In the genomic region with DNA sequence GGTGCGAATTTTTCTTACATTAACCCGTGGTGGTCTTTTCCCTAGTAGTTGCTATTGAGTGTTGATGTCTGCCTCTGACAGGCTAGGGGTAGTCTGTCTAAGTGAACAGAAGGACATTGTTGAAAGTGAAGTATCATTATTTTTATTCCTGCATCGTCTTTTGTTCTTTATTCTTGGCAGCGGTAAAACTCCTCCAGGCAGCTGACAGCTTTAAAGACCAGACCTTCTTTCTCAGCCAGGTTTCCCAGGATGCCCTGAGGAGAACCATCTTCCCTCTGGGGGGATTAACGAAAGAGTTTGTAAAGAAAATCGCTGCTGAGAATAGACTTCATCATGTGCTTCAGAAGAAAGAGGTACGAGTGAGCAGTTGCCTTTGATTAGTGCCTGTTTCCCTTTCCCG, we compare ENCODE assay signal across 18 cellular contexts. TPM values are rescaled to one million over a fixed set of nuclear protein-coding genes. Genes with fewer than 3 reads are reported as not detected.
DNase-seq lines count a peak whose midpoint lies in the region; ATAC-seq, FAIRE-seq and TF ChIP-seq lines count a peak whose summit lies in the region.
"Had no signal": no experiment of that assay in that cellular context is flagged by ENCODE, and none has a peak within 500 bp of the region (broad histone marks: within the 10 kb centered on the region; RNA-seq: fewer than 3 reads in every experiment).

No MANE protein-coding gene starts in this region.

- no peak overlapping the region for H2AFZ ChIP-seq in astrocyte (ENCODE audit: low read depth, low read length)

- H3K4me1 Mint-ChIP-seq in astrocyte (ENCODE audit: low read depth, unreplicated experiment), result no peaks in the 10 kb centered on the region
- H3K4me1 Mint-ChIP-seq: H9 had no signal

- H3K9me3 Mint-ChIP-seq in astrocyte (ENCODE audit: unreplicated experiment), result no peaks in the 10 kb centered on the region
- H3K9me3 Mint-ChIP-seq: CD4-positive, CD25-positive, alpha-beta regulatory T cell; H9 had no signal

- intact Hi-C loops in left ventricle myocardium inferior (cut with micrococcal nuclease) (no loop called here), Right ventricle myocardium superior (cut with DNase I) (no loop called here), breast epithelium (cut with DNase I; ENCODE audit: low total_unique reads) (loop anchor here (10.0 kb wide), 1 partner anchor 185 kb away; a partner anchor contains a TSS)

- peaks cover 22% of the 10 kb centered on the region for H3K36me3 Mint-ChIP-seq in astrocyte (ENCODE audit: low read depth, unreplicated experiment)

- H3K27ac Mint-ChIP-seq in astrocyte (ENCODE audit: unreplicated experiment), result no peak overlapping the region
- H3K27ac Mint-ChIP-seq: CD4-positive, CD25-positive, alpha-beta regulatory T cell had no signal

- peak overlapping the region; percentile 91 for H3K27ac ChIP-seq in left ventricle myocardium inferior (replicated peaks)
- H3K27ac ChIP-seq in astrocyte (ENCODE audit: low read depth, low read length), result no peak overlapping the region
- H3K27ac ChIP-seq in layer of hippocampus (ENCODE audit: low read depth, low read length), result peak overlapping the region; percentile 49
- H3K27ac ChIP-seq in breast epithelium, result no peak overlapping the region
- H3K27ac ChIP-seq: BLaER1 treated with 17β-estradiol and CSF1 and Interleukin-3, amounts not matched to agents 10 nM and 100 nM had no signal

- H3K4me1 ChIP-seq in left ventricle myocardium inferior, result peaks cover 87% of the 10 kb centered on the region
- H3K4me1 ChIP-seq in astrocyte (ENCODE audit: insufficient read depth, low read length), result peaks cover 19% of the 10 kb centered on the region
- H3K4me1 ChIP-seq in breast epithelium, result no peaks in the 10 kb centered on the region

- H3K4me3 Mint-ChIP-seq in astrocyte (ENCODE audit: unreplicated experiment), result no peak overlapping the region
- H3K4me3 Mint-ChIP-seq: CD4-positive, CD25-positive, alpha-beta regulatory T cell; H9 had no signal

- peaks cover 12% of the 10 kb centered on the region for H3K79me2 ChIP-seq in astrocyte (ENCODE audit: insufficient read depth, low read length)

- FAIRE-seq in astrocyte (lab: Jason Lieb, UNC), result no peak
- FAIRE-seq: GM18507 had no signal

- H3K4me2 ChIP-seq in astrocyte (ENCODE audit: low read length), result no peak overlapping the region
- H3K4me2 ChIP-seq: BLaER1 treated with 17β-estradiol and CSF1 and Interleukin-3, amounts not matched to agents 10 nM and 100 nM had no signal

- ATAC-seq in Right ventricle myocardium superior (ENCODE audit: poor library complexity), result no peak

- peaks cover 97% of the 10 kb centered on the region for H3K36me3 ChIP-seq in left ventricle myocardium inferior
- H3K36me3 ChIP-seq in astrocyte (ENCODE audit: insufficient read depth, low read length), result peaks cover 24% of the 10 kb centered on the region
- H3K36me3 ChIP-seq in breast epithelium, result peaks cover 26% of the 10 kb centered on the region

- TF ChIP-seq CTCF in left ventricle myocardium inferior (IDR thresholded peaks at IDR 0.05; ENCODE audit: borderline replicate concordance) (no peak), astrocyte (IDR thresholded peaks at IDR 0.05; ENCODE audit: insufficient read depth, low read depth, low read length) (no peak), breast epithelium (IDR thresholded peaks at IDR 0.05) (no peak)

- TF ChIP-seq POLR2A in breast epithelium (IDR thresholded peaks at IDR 0.05), result no peak

- peak overlapping the region; percentile 27 for H3K9ac ChIP-seq in astrocyte (ENCODE audit: low read length)
- H3K9ac ChIP-seq: BLaER1 treated with 17β-estradiol and CSF1 and Interleukin-3, amounts not matched to agents 10 nM and 100 nM had no signal

- H3K27me3 Mint-ChIP-seq in astrocyte (ENCODE audit: low read depth, unreplicated experiment), result no peaks in the 10 kb centered on the region
- H3K27me3 Mint-ChIP-seq: CD4-positive, CD25-positive, alpha-beta regulatory T cell had no signal

- H3K9me3 ChIP-seq in left ventricle myocardium inferior (replicated peaks), result no peaks in the 10 kb centered on the region
- no peaks in the 10 kb centered on the region for H3K9me3 ChIP-seq in astrocyte (ENCODE audit: insufficient read depth, low read depth, low read length)
- H3K9me3 ChIP-seq in breast epithelium, result no peaks in the 10 kb centered on the region
- H3K9me3 ChIP-seq: BLaER1 treated with 17β-estradiol and CSF1 and Interleukin-3, amounts not matched to agents 10 nM and 100 nM had no signal

- H4K20me1 ChIP-seq in astrocyte (ENCODE audit: insufficient read depth, low read length), result peaks cover 85% of the 10 kb centered on the region

- H3K4me3 ChIP-seq in left ventricle myocardium inferior (no peak overlapping the region), astrocyte (ENCODE audit: insufficient read depth, low read depth, low read length) (no peak overlapping the region), breast epithelium (no peak overlapping the region)
- H3K4me3 ChIP-seq: BLaER1 treated with 17β-estradiol and CSF1 and Interleukin-3, amounts not matched to agents 10 nM and 100 nM; GM12878 had no signal

- DNase-seq in left ventricle myocardium inferior (no peak), Right ventricle myocardium superior (no peak), astrocyte (ENCODE audit: low read depth) (no peak), superior temporal gyrus (ENCODE audit: extremely low spot score) (peak; percentile 25), SKM-1 treated with dmso at 0.1 percent for 144 hours (lab: John Stamatoyannopoulos, UW; ENCODE audit: unreplicated experiment) (no peak), breast epithelium (ENCODE audit: low spot score in 2 of 2) (no peak)
- no peak for DNase-seq in stimulated activated CD4-positive, alpha-beta T cell treated with anti-CD3 and anti-CD28 coated beads, Interleukin-4, amount 100 ng/mL, for 1 hour
- DNase-seq: ACHN; Calu3; CD4-positive, CD25-positive, alpha-beta regulatory T cell; DMS 273 treated with DMSO at 0.1 percent for 48 hours; DMS79; GOT3; H9 had no signal

- H3K27me3 ChIP-seq in left ventricle myocardium inferior (ENCODE audit: low read depth) (no peaks in the 10 kb centered on the region), astrocyte (ENCODE audit: insufficient read depth, low read length) (no peaks in the 10 kb centered on the region), layer of hippocampus (ENCODE audit: control insufficient read depth, insufficient read depth, low read length) (no peaks in the 10 kb centered on the region), breast epithelium (no peaks in the 10 kb centered on the region)
- H3K27me3 ChIP-seq: BLaER1 treated with 17β-estradiol and CSF1 and Interleukin-3, amounts not matched to agents 10 nM and 100 nM had no signal

RNA-seq across cellular contexts. Expression of a gene that starts 14.6 kb away (rescaled TPM):
- 42.0 TPM for total RNA-seq in left ventricle myocardium inferior
- total RNA-seq in Right ventricle myocardium superior, result 37.7 TPM
- 29.6 and 33.4 TPM in 2 replicates for total RNA-seq in astrocyte
- total RNA-seq in breast epithelium, result 10 to 100 TPM; 25.4 to 40.6 (median 37.6) TPM

RNA-seq across cellular contexts. Expression of a gene that starts 53.4 kb away (rescaled TPM):
- total RNA-seq in left ventricle myocardium inferior (0.25 TPM), Right ventricle myocardium superior (0.43 TPM), astrocyte (2.4 and 4.1 TPM in 2 replicates), breast epithelium (under 1 TPM in 2 of 3 donors, not detected in 1; 0.29 to 0.48 TPM)

Comparison
In these comparisons a context has a peak if more than half of its experiments do, and no peak if none do; other contexts are left out.
1. H3K27ac ChIP-seq: peak in left ventricle myocardium inferior (single experiment) and layer of hippocampus (single experiment); none in astrocyte (single experiment) and breast epithelium (0 of 2).